8 cellular contexts compared by ENCODE assay signal in genomic region chr6:18388942-18389341, GRCh38. TPM values are rescaled to one million over a fixed set of nuclear protein-coding genes. Genes with fewer than 3 reads are reported as not detected.
DNase-seq lines count a peak whose midpoint lies in the region; ATAC-seq and TF ChIP-seq lines count a peak whose summit lies in the region.

No MANE protein-coding gene starts in this region.

- H4K20me1 ChIP-seq in MM.1S (ENCODE audit: insufficient read depth, low read length): no peaks in the 10 kb centered on the region
- H4K20me1 ChIP-seq in neural progenitor cell (ENCODE audit: low read depth): no peaks in the 10 kb centered on the region

- H3K4me3 Mint-ChIP-seq in nephron (peak overlapping the region in 2 of 3 experiments; percentile 21 to 32), neural progenitor cell (no peak overlapping the region)

- H3K9me3 ChIP-seq in MM.1S (replicated peaks; ENCODE audit: insufficient read depth, low read length) (no peaks in the 10 kb centered on the region), neural progenitor cell (ENCODE audit: low read depth) (no peaks in the 10 kb centered on the region)

- H3K4me3 ChIP-seq in MM.1S (ENCODE audit: low read length): no peak overlapping the region
- peak overlapping the region; percentile 88 for H3K4me3 ChIP-seq in epithelial cell of esophagus (ENCODE audit: low read length)
- H3K4me3 ChIP-seq in neural progenitor cell: no peak overlapping the region

- H3K4me1 ChIP-seq in MM.1S (ENCODE audit: low read length) (peaks cover 37% of the 10 kb centered on the region), neural progenitor cell (no peaks in the 10 kb centered on the region)

- DNase-seq in AG20443 (ENCODE audit: low spot score) (peak; percentile 71), MM.1S (no peak), epithelial cell of esophagus (ENCODE audit: low read depth) (peak; percentile 62), neural progenitor cell (ENCODE audit: low spot score) (no peak), cerebellum (ENCODE audit: low spot score) (no peak), activated gamma-delta T cell (lab: John Stamatoyannopoulos, UW) (no peak)

- H3K27me3 Mint-ChIP-seq in nephron (ENCODE audit: low read depth): peaks cover 34% of the 10 kb centered on the region
- peaks cover 9% of the 10 kb centered on the region for H3K27me3 Mint-ChIP-seq in neural progenitor cell (ENCODE audit: insufficient read depth, low read depth)

- no peak overlapping the region for H3K27ac Mint-ChIP-seq in nephron
- H3K27ac Mint-ChIP-seq in neural progenitor cell: no peak overlapping the region

- H3K9me3 Mint-ChIP-seq in nephron (no peaks in the 10 kb centered on the region), neural progenitor cell (no peaks in the 10 kb centered on the region)

- no peaks in the 10 kb centered on the region for H3K36me3 ChIP-seq in MM.1S (replicated peaks; ENCODE audit: insufficient read depth, low read length)
- no peaks in the 10 kb centered on the region for H3K36me3 ChIP-seq in neural progenitor cell

- H3K4me2 ChIP-seq in MM.1S (ENCODE audit: low read depth, low read length) (peak overlapping the region; percentile 92; the same call in 1 of the 2 replicates), neural progenitor cell (no peak overlapping the region)

- H3K79me2 ChIP-seq in MM.1S (ENCODE audit: low read length) (no peaks in the 10 kb centered on the region), neural progenitor cell (ENCODE audit: low read depth) (no peaks in the 10 kb centered on the region)

- H3K4me1 Mint-ChIP-seq in nephron (peaks cover 20% of the 10 kb centered on the region), neural progenitor cell (peaks cover 13% of the 10 kb centered on the region)

- H3K36me3 Mint-ChIP-seq in nephron (ENCODE audit: low read depth) (no peaks in the 10 kb centered on the region), neural progenitor cell (no peaks in the 10 kb centered on the region)

- TF ChIP-seq CTCF in MM.1S (IDR thresholded peaks at IDR 0.05; ENCODE audit: low read length) (no peak), epithelial cell of esophagus (IDR thresholded peaks at IDR 0.05; ENCODE audit: insufficient read depth, low read depth, low read length, missing control alignments) (no peak), nephron (IDR thresholded peaks at IDR 0.05; ENCODE audit: unreplicated experiment in 3 of 3) (no peak), neural progenitor cell (IDR thresholded peaks at IDR 0.05) (no peak)

- no peaks in the 10 kb centered on the region for H3K9me2 ChIP-seq in MM.1S (replicated peaks; ENCODE audit: insufficient read depth, low read length)

- no peak overlapping the region for H2AFZ ChIP-seq in MM.1S (ENCODE audit: low read length)
- no peak overlapping the region for H2AFZ ChIP-seq in neural progenitor cell (replicated peaks)

- peaks cover 21% of the 10 kb centered on the region for H3K27me3 ChIP-seq in MM.1S (replicated peaks; ENCODE audit: insufficient read depth, low read length)
- H3K27me3 ChIP-seq in neural progenitor cell: peaks cover 37% of the 10 kb centered on the region

- H3K27ac ChIP-seq in MM.1S (ENCODE audit: low read length) (no peak overlapping the region), neural progenitor cell (no peak overlapping the region)

- no peak for ATAC-seq in GM18502 (IDR thresholded peaks at IDR 0.05; ENCODE audit: poor library complexity, unreplicated experiment)

- H3K9ac ChIP-seq in MM.1S (ENCODE audit: low read length) (no peak overlapping the region), neural progenitor cell (no peak overlapping the region)

- H3F3A ChIP-seq in MM.1S (ENCODE audit: insufficient read depth, low read length) (peaks cover 24% of the 10 kb centered on the region), neural progenitor cell (ENCODE audit: low read depth) (peaks cover 9% of the 10 kb centered on the region)

RNA-seq across cellular contexts. Expression of gene RNF144B, which starts 1.8 kb away (rescaled TPM):
- 0.15 and 0.75 TPM in 2 replicates for total RNA-seq in neural progenitor cell (ENCODE audit: low replicate concordance)
- 3.3 TPM for total RNA-seq in cerebellum

Comparison
In these comparisons a context has a peak if more than half of its experiments do, and no peak if none do; other contexts are left out.
1. DNase-seq: peak in AG20443 (single experiment) and epithelial cell of esophagus (single experiment); none in MM.1S (single experiment), neural progenitor cell (single experiment), cerebellum (single experiment) and activated gamma-delta T cell (single experiment).